Comparison of ENCODE assay signal across 8 cellular contexts in genomic region chr16:87945351-87946042, GRCh38. TPM values are rescaled to one million over a fixed set of nuclear protein-coding genes. Genes with fewer than 3 reads are reported as not detected.
DNase-seq lines count a peak whose midpoint lies in the region; ATAC-seq, FAIRE-seq and TF ChIP-seq lines count a peak whose summit lies in the region.

No MANE protein-coding gene starts in this region.

- TF ChIP-seq EP300 in upper lobe of left lung (IDR thresholded peaks at IDR 0.05): peak in 1 of 4 donors; percentile 60

- H3K9me1 ChIP-seq in endothelial cell of umbilical vein (replicated peaks; ENCODE audit: control insufficient read depth, extremely low read depth, insufficient read depth, low read length): no peaks in the 10 kb centered on the region

- no TSS peak for BruUV-seq in PC-3 (replicated peaks; lab: Mats Ljungman, UMichigan)
- BruUV-seq in endothelial cell of umbilical vein (replicated peaks; lab: Mats Ljungman, UMichigan): no TSS peak

- H3K4me3 ChIP-seq in HEK293 (ENCODE audit: low read depth, low read length) (peak overlapping the region; percentile 18; the same call in 1 of the 2 replicates), PC-3 (ENCODE audit: low read length) (peak overlapping the region; percentile 50), endothelial cell of umbilical vein (replicated peaks in 1 of 3; ENCODE audit: insufficient read depth in 1 of 3, low read depth in 1 of 3, low read length in 3 of 3) (peak overlapping the region; percentile 21 to 58 (median 50)), upper lobe of left lung (peak overlapping the region; percentile 2 to 40 (median 29))

- H2AFZ ChIP-seq in PC-3 (ENCODE audit: low read length) (peak overlapping the region; percentile 69), endothelial cell of umbilical vein (ENCODE audit: low read depth, low read length) (peak overlapping the region; percentile 99)

- intact Hi-C loops in PC-3 (cut with micrococcal nuclease): no loop called here
- intact Hi-C loops in endothelial cell of umbilical vein (cut with micrococcal nuclease): no loop called here

- CTCF ChIA-PET in HEK293 (lab: Yijun Ruan, JAX) (interaction anchor here (0.6 kb wide), 2 partner anchors 16 to 18 kb away, joined by 3 read pairs; no protein-coding TSS in a partner anchor), PC-3 (lab: Charles Lee) (no interaction called here), endothelial cell of umbilical vein (lab: Charles Lee) (no interaction called here)

- H4K20me1 ChIP-seq in PC-3 (ENCODE audit: low read length): no peaks in the 10 kb centered on the region
- no peaks in the 10 kb centered on the region for H4K20me1 ChIP-seq in endothelial cell of umbilical vein (replicated peaks; ENCODE audit: control insufficient read depth, extremely low read depth, insufficient read depth, low read length)

- TF ChIP-seq POLR2A in endothelial cell of umbilical vein (IDR thresholded peaks at IDR 0.05; ENCODE audit: low read depth, low read length): no peak
- TF ChIP-seq POLR2A in upper lobe of left lung (IDR thresholded peaks at IDR 0.05): peak in 1 of 4 donors; percentile 67

- H3K79me2 ChIP-seq in PC-3 (ENCODE audit: low read length) (no peaks in the 10 kb centered on the region), endothelial cell of umbilical vein (ENCODE audit: control insufficient read depth, insufficient read depth, low read length) (no peaks in the 10 kb centered on the region)

- H3K27me3 ChIP-seq in PC-3 (ENCODE audit: low read length): no peaks in the 10 kb centered on the region
- no peaks in the 10 kb centered on the region for H3K27me3 ChIP-seq in endothelial cell of umbilical vein (ENCODE audit: control insufficient read depth in 2 of 2, insufficient read depth in 2 of 2, low read length in 2 of 2)
- H3K27me3 ChIP-seq in upper lobe of left lung: no peaks in the 10 kb centered on the region

- dilution Hi-C loops in endothelial cell of umbilical vein (cut with MboI; ENCODE audit: extremely low pct_ligation_motif_present, low sequenced_read_pairs): no loop called here

- DNase-seq in PC-3 (peak; percentile 93), endothelial cell of umbilical vein (ENCODE audit: low read depth, low spot score) (peak; percentile 75), mucosa of gallbladder (ENCODE audit: low spot score) (peak; percentile 84), upper lobe of left lung (peak in 1 of 2 donors; percentile 86), SW 1271 (lab: John Stamatoyannopoulos, UW) (no peak)

- H3K9me3 ChIP-seq in HEK293 (ENCODE audit: control insufficient read depth, insufficient read depth, low read depth, low read length) (no peaks in the 10 kb centered on the region), PC-3 (ENCODE audit: low read length) (no peaks in the 10 kb centered on the region), endothelial cell of umbilical vein (replicated peaks; ENCODE audit: control insufficient read depth, insufficient read depth, low read length) (no peaks in the 10 kb centered on the region), upper lobe of left lung (no peaks in the 10 kb centered on the region)

- POLR2A ChIA-PET in HEK293 (lab: Yijun Ruan, JAX) (interaction anchor here (0.6 kb wide), 1 partner anchor 57 kb away, joined by 4 read pairs; no protein-coding TSS in a partner anchor), PC-3 (lab: Charles Lee; ENCODE audit: unreplicated experiment) (no interaction called here), endothelial cell of umbilical vein (lab: Charles Lee) (no interaction called here)

- no peaks in the 10 kb centered on the region for H3K9me2 ChIP-seq in PC-3 (replicated peaks; ENCODE audit: low read length)

- H3F3A ChIP-seq in PC-3 (ENCODE audit: low read length, unreplicated experiment): no peaks in the 10 kb centered on the region

- 37 to 40% methylated on average over 15 to 17 of the region's 22 CpGs for WGBS in upper lobe of left lung, 2 donors

- peak; percentile 69 for FAIRE-seq in endothelial cell of umbilical vein (lab: Jason Lieb, UNC)

- H3K9ac ChIP-seq in PC-3 (ENCODE audit: low read length) (peak overlapping the region; percentile 63), endothelial cell of umbilical vein (replicated peaks; ENCODE audit: extremely low read depth, insufficient read depth, low read length) (peak overlapping the region; percentile 61)

- H3K27ac ChIP-seq in HEK293 (ENCODE audit: extremely low read depth, low read depth, low read length) (peak overlapping the region; percentile 30; the same call in 1 of the 2 replicates), PC-3 (ENCODE audit: low read length) (peak overlapping the region; percentile 74), endothelial cell of umbilical vein (ENCODE audit: insufficient read depth, low read depth, low read length) (no peak overlapping the region), upper lobe of left lung (peak overlapping the region; percentile 62 to 89 (median 69))

- ATAC-seq in PC-3: peak; percentile 72
- ATAC-seq in upper lobe of left lung (ENCODE audit: low FRiP score in 2 of 2): peak; percentile 89
- ATAC-seq in HG03135 (IDR thresholded peaks at IDR 0.05; ENCODE audit: unreplicated experiment): no peak
- ATAC-seq in HG03025 (IDR thresholded peaks at IDR 0.05; ENCODE audit: low FRiP score, unreplicated experiment): no peak

- TF ChIP-seq CTCF in HEK293 (tag by site-specific recombination; IDR thresholded peaks at IDR 0.05) (no peak), PC-3 (conservative IDR thresholded peaks at IDR 0.05; ENCODE audit: low read depth, low read length) (no peak), endothelial cell of umbilical vein (IDR thresholded peaks at IDR 0.05; ENCODE audit: extremely low read depth in 1 of 2, insufficient read depth in 1 of 2, low read depth in 1 of 2, low read length in 2 of 2) (no peak), upper lobe of left lung (IDR thresholded peaks at IDR 0.05) (no peak)

- H3K4me2 ChIP-seq in PC-3 (ENCODE audit: low read length): peak overlapping the region; percentile 77
- peak overlapping the region; percentile 94 for H3K4me2 ChIP-seq in endothelial cell of umbilical vein (ENCODE audit: insufficient read depth, low read length)

- H3K4me1 ChIP-seq in HEK293 (ENCODE audit: control insufficient read depth, insufficient read depth, low read length) (no peaks in the 10 kb centered on the region), PC-3 (ENCODE audit: insufficient read depth, low read length) (peaks cover 13% of the 10 kb centered on the region), endothelial cell of umbilical vein (ENCODE audit: control insufficient read depth, extremely low read depth, insufficient read depth, low read length) (no peaks in the 10 kb centered on the region), upper lobe of left lung (peaks cover 2 to 15% (median 12%) of the 10 kb centered on the region in 4 donors)

- H3K36me3 ChIP-seq in HEK293 (ENCODE audit: control insufficient read depth in 2 of 2, insufficient read depth in 1 of 2, low read length in 2 of 2) (no peaks in the 10 kb centered on the region), PC-3 (ENCODE audit: low read depth, low read length) (no peaks in the 10 kb centered on the region), endothelial cell of umbilical vein (ENCODE audit: control insufficient read depth in 2 of 2, extremely low read depth in 1 of 2, insufficient read depth in 2 of 2, low read length in 2 of 2) (no peaks in the 10 kb centered on the region), upper lobe of left lung (no peaks in the 10 kb centered on the region)

TF ChIP-seq in HEK293, 187 proteins besides CTCF, POLR2A, EP300 and RAD21 (continues in another document):
- TF ChIP-seq ZNF19 (tag by site-specific recombination; IDR thresholded peaks at IDR 0.05; ENCODE audit: low read depth) (no peak), ZNF23 (tag by site-specific recombination; IDR thresholded peaks at IDR 0.05; ENCODE audit: borderline replicate concordance) (no peak), ZBTB21 (tag by site-specific recombination; IDR thresholded peaks at IDR 0.05) (peak; percentile 76; the same call in 1 of the 2 replicates), ZNF335 (tag by site-specific recombination; conservative IDR thresholded peaks at IDR 0.05) (peak; percentile 62), ZNF629 (tag by site-specific recombination; IDR thresholded peaks at IDR 0.05) (peak; percentile 89), ZIC2 (tag by site-specific recombination; IDR thresholded peaks at IDR 0.05) (peak; percentile 30; the same call in 1 of the 2 replicates)

TF ChIP-seq in endothelial cell of umbilical vein, 7 proteins besides CTCF, POLR2A, EP300 and RAD21:
- no peak for TF ChIP-seq EZH2 (IDR thresholded peaks at IDR 0.05; ENCODE audit: borderline replicate concordance, low read depth, low read length, severe bottlenecking)
- TF ChIP-seq GATA2 (IDR thresholded peaks at IDR 0.05; ENCODE audit: insufficient read depth, insufficient read length, low read depth, low read length): no peak
- no peak for TF ChIP-seq MYC (IDR thresholded peaks at IDR 0.05; ENCODE audit: low read depth, low read length)

RNA-seq across cellular contexts. Expression of gene BANP, which starts 5.7 kb away (rescaled TPM):
- total RNA-seq in PC-3 (2014; rRNA removed) (24.2 TPM in 2 replicates), endothelial cell of umbilical vein (33.2 and 33.8 TPM in 2 replicates), mucosa of gallbladder (31.7 TPM), upper lobe of left lung (10 to 100 TPM; 15.2 to 47.1 (median 24.4) TPM)
- polyA plus RNA-seq in endothelial cell of umbilical vein: 22.4 and 25.2 TPM in 2 replicates
- polyA plus RNA-seq in endothelial cell of umbilical vein (2011; cell fraction: cytosol; rRNA removed): 16.6 and 19.1 TPM in 2 replicates
- polyA plus RNA-seq in endothelial cell of umbilical vein (2011; cell fraction: nucleus; rRNA removed): 49.9 and 54.5 TPM in 2 replicates
- polyA plus RNA-seq in endothelial cell of umbilical vein (2012): 13.2 and 13.3 TPM in 2 replicates
- 28.2 and 31.3 TPM in 2 replicates for polyA minus RNA-seq in endothelial cell of umbilical vein
- 25.3 TPM for polyA minus RNA-seq in endothelial cell of umbilical vein (2011; cell fraction: cytosol; rRNA and poly(A)+ RNA removed)
- 34.3 and 44.2 TPM in 2 replicates for polyA minus RNA-seq in endothelial cell of umbilical vein (2011; cell fraction: nucleus; rRNA and poly(A)+ RNA removed)

RNA-seq across cellular contexts. Expression of gene CA5A, which starts 9.2 kb away (rescaled TPM):
- total RNA-seq in PC-3 (2014; rRNA removed) (not detected in 2 replicates), endothelial cell of umbilical vein (not detected in 2 replicates), mucosa of gallbladder (0.14 TPM), upper lobe of left lung (under 1 TPM in 3 of 6 donors, not detected in 3; under 0.01 to 0.20 (median 0.11) TPM)
- not detected in 2 replicates for polyA plus RNA-seq in endothelial cell of umbilical vein
- not detected in 2 replicates for polyA plus RNA-seq in endothelial cell of umbilical vein (2011; cell fraction: cytosol; rRNA removed)
- not detected in 2 replicates for polyA plus RNA-seq in endothelial cell of umbilical vein (2011; cell fraction: nucleus; rRNA removed)
- not detected in 2 replicates for polyA plus RNA-seq in endothelial cell of umbilical vein (2012)
- not detected in 2 replicates for polyA minus RNA-seq in endothelial cell of umbilical vein
- polyA minus RNA-seq in endothelial cell of umbilical vein (2011; cell fraction: cytosol; rRNA and poly(A)+ RNA removed): not detected
- not detected in 2 replicates for polyA minus RNA-seq in endothelial cell of umbilical vein (2011; cell fraction: nucleus; rRNA and poly(A)+ RNA removed)

Comparison
In these comparisons a context has a peak if more than half of its experiments do, and no peak if none do; other contexts are left out.
1. ATAC-seq: peak in PC-3 (single experiment) and upper lobe of left lung (2 of 2); none in HG03135 (single experiment) and HG03025 (single experiment).
2. DNase-seq: peak in PC-3 (single experiment), endothelial cell of umbilical vein (single experiment) and mucosa of gallbladder (single experiment); none in SW 1271 (0 of 2).
3. Peak in every context shown above with its lines, with median percentiles within 50 percentile points of each other: H3K4me3 ChIP-seq.